1 cellular context compared by ENCODE assay signal in the genomic region with DNA sequence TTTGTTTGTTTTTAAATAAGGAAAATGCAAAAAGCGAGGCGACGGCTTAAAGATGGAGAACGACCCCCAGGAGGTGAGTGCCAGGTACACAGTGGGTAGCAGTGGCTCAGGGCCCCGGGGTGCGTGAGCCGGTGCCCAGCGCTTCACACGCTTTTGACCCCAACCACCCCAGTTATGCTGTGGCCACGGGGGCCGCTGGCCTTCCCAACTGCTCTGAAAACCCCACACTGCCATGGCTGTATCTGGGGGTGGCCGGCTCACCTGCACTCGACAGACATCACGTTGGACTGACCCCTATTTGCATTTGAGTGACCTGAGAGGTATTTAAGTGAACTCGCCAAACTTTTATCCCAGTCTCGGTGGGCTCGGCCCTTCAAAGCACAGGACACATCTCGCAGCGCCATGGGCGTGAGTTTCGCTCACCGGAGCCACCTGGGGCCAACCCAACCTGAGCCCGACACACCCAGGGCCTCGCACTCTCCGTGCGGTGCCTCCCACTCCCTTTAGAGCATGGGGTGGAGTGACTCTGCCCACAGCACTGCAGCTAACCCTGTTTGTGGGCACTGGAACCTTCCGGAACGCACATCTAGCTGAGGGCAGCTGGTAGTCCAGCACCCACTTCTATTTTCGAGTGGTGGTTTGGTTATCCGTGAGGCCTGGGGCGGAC.
A peak's percentile ranks its signal among the peaks of the same experiment; 100 is the strongest.
TF ChIP-seq lines count a peak whose summit lies in the region.

No MANE protein-coding gene starts in this region.

TF ChIP-seq in HepG2, 621 proteins besides CTCF, POLR2A, EP300 and RAD21:
- TF ChIP-seq PAX8 (CRISPR knock-in tag; IDR thresholded peaks at IDR 0.05; ENCODE audit: borderline replicate concordance) (no peak), GABPA (IDR thresholded peaks at IDR 0.05; ENCODE audit: low read depth, low read length) (no peak), GABPA (CRISPR knock-in tag; IDR thresholded peaks at IDR 0.05; ENCODE audit: low read depth) (no peak), RBFOX2 (IDR thresholded peaks at IDR 0.05; ENCODE audit: low read depth, low read length) (0 out of 2 replicates have a peak, but pooled peaks have one; percentile 20), KMT2A (CRISPR knock-in tag; IDR thresholded peaks at IDR 0.05) (no peak), AGO2 (optimal IDR thresholded peaks at IDR 0.05; ENCODE audit: low read depth, low read length) (peak; percentile 22)
- TF ChIP-seq, protein P1, sequence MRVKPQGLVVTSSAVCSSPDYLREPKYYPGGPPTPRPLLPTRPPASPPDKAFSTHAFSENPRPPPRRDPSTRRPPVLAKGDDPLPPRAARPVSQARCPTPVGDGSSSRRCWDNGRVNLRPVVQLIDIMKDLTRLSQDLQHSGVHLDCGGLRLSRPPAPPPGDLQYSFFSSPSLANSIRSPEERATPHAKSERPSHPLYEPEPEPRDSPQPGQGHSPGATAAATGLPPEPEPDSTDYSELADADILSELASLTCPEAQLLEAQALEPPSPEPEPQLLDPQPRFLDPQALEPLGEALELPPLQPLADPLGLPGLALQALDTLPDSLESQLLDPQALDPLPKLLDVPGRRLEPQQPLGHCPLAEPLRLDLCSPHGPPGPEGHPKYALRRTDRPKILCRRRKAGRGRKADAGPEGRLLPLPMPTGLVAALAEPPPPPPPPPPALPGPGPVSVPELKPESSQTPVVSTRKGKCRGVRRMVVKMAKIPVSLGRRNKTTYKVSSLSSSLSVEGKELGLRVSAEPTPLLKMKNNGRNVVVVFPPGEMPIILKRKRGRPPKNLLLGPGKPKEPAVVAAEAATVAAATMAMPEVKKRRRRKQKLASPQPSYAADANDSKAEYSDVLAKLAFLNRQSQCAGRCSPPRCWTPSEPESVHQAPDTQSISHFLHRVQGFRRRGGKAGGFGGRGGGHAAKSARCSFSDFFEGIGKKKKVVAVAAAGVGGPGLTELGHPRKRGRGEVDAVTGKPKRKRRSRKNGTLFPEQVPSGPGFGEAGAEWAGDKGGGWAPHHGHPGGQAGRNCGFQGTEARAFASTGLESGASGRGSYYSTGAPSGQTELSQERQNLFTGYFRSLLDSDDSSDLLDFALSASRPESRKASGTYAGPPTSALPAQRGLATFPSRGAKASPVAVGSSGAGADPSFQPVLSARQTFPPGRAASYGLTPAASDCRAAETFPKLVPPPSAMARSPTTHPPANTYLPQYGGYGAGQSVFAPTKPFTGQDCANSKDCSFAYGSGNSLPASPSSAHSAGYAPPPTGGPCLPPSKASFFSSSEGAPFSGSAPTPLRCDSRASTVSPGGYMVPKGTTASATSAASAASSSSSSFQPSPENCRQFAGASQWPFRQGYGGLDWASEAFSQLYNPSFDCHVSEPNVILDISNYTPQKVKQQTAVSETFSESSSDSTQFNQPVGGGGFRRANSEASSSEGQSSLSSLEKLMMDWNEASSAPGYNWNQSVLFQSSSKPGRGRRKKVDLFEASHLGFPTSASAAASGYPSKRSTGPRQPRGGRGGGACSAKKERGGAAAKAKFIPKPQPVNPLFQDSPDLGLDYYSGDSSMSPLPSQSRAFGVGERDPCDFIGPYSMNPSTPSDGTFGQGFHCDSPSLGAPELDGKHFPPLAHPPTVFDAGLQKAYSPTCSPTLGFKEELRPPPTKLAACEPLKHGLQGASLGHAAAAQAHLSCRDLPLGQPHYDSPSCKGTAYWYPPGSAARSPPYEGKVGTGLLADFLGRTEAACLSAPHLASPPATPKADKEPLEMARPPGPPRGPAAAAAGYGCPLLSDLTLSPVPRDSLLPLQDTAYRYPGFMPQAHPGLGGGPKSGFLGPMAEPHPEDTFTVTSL (CRISPR knock-in tag; IDR thresholded peaks at IDR 0.05; ENCODE audit: borderline replicate concordance): no peak
- TF ChIP-seq, protein P2, sequence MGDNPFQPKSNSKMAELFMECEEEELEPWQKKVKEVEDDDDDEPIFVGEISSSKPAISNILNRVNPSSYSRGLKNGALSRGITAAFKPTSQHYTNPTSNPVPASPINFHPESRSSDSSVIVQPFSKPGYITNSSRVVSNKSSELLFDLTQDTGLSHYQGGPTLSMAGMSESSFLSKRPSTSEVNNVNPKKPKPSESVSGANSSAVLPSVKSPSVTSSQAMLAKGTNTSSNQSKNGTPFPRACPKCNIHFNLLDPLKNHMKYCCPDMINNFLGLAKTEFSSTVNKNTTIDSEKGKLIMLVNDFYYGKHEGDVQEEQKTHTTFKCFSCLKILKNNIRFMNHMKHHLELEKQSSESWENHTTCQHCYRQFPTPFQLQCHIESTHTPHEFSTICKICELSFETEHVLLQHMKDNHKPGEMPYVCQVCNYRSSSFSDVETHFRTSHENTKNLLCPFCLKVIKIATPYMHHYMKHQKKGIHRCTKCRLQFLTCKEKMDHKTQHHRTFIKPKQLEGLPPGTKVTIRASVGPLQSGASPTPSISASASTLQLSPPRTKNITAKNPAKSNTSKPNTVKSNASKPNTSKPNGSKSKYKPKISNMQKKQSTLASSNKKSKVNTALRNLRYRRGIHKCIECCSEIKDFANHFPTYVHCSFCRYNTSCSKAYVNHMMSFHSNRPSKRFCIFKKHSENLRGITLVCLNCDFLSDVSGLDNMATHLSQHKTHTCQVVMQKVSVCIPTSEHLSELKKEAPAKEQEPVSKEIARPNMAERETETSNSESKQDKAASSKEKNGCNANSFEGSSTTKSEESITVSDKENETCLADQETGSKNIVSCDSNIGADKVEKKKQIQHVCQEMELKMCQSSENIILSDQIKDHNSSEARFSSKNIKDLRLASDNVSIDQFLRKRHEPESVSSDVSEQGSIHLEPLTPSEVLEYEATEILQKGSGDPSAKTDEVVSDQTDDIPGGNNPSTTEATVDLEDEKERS (CRISPR knock-in tag; IDR thresholded peaks at IDR 0.05): no peak
- TF ChIP-seq, protein P3, sequence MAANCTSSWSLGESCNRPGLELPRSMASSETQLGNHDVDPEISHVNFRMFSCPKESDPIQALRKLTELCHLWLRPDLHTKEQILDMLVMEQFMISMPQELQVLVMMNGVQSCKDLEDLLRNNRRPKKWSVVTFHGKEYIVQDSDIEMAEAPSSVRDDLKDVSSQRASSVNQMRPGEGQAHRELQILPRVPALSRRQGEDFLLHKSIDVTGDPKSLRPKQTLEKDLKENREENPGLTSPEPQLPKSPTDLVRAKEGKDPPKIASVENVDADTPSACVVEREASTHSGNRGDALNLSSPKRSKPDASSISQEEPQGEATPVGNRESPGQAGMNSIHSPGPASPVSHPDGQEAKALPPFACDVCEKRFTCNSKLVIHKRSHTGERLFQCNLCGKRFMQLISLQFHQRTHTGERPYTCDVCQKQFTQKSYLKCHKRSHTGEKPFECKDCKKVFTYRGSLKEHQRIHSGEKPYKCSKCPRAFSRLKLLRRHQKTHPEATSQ (CRISPR knock-in tag; IDR thresholded peaks at IDR 0.05; ENCODE audit: borderline replicate concordance): no peak
- TF ChIP-seq, protein P4, sequence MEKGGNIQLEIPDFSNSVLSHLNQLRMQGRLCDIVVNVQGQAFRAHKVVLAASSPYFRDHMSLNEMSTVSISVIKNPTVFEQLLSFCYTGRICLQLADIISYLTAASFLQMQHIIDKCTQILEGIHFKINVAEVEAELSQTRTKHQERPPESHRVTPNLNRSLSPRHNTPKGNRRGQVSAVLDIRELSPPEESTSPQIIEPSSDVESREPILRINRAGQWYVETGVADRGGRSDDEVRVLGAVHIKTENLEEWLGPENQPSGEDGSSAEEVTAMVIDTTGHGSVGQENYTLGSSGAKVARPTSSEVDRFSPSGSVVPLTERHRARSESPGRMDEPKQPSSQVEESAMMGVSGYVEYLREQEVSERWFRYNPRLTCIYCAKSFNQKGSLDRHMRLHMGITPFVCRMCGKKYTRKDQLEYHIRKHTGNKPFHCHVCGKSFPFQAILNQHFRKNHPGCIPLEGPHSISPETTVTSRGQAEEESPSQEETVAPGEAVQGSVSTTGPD (CRISPR knock-in tag; IDR thresholded peaks at IDR 0.05): no peak
